ENCODE assay signal across 8 cellular contexts in the genomic region with DNA sequence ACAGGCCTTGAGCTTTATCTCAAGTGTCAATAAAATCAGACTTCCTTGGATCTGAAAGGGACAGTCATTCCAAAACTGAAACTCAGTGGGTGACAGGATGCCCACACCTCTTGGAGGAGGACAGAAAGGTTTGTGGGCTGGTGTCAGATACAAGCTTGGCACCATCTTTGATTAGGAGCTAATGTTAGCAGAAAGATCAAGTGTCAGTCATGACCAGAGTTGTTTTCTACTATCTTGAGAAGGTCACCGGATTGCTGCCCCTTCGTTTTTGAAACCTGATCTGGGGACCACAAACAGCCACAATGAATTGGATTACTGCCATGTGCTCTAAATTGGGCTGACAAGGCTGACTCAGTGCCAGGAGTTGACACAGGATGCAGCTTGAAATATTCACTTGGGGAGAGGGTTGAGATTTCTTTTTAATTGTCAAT.
DNase-seq lines count a peak whose midpoint lies in the region; ATAC-seq, FAIRE-seq and TF ChIP-seq lines count a peak whose summit lies in the region.

No MANE protein-coding gene starts in this region.

- TF ChIP-seq POLR2A in GM12892 (IDR thresholded peaks at IDR 0.05; ENCODE audit: low read depth, low read length), result no peak

- no peaks in the 10 kb centered on the region for H3K27me3 ChIP-seq in rectal smooth muscle tissue (ENCODE audit: control insufficient read depth, insufficient read depth, low read length)

- ATAC-seq in HG02642 (IDR thresholded peaks at IDR 0.05; ENCODE audit: poor library complexity, unreplicated experiment) (peak; percentile 36), HG03039 (IDR thresholded peaks at IDR 0.05; ENCODE audit: unreplicated experiment) (no peak), GM21526 (IDR thresholded peaks at IDR 0.05; ENCODE audit: low FRiP score, unreplicated experiment) (no peak)

- DNase-seq in Daoy (ENCODE audit: low read depth), result peak; percentile 83
- peak; percentile 12 for DNase-seq in NCI-H510A (lab: John Stamatoyannopoulos, UW)
- no peak for DNase-seq in GM12892 (ENCODE audit: insufficient read length)

- H3K36me3 ChIP-seq in rectal smooth muscle tissue (ENCODE audit: control insufficient read depth, insufficient read depth, low read length), result no peaks in the 10 kb centered on the region

- FAIRE-seq in GM12892 (lab: Jason Lieb, UNC), result no peak

- H3K9ac ChIP-seq in rectal smooth muscle tissue (ENCODE audit: low read length), result no peak overlapping the region

- H3K4me1 ChIP-seq in rectal smooth muscle tissue (ENCODE audit: control insufficient read depth, insufficient read depth, low read length), result peaks cover 7% of the 10 kb centered on the region

- no peak overlapping the region for H3K4me3 ChIP-seq in rectal smooth muscle tissue (ENCODE audit: low read length)

- H3K27ac ChIP-seq in cingulate gyrus (ENCODE audit: low read depth, low read length) (peak overlapping the region; percentile 69), rectal smooth muscle tissue (ENCODE audit: low read depth, low read length) (peak overlapping the region; percentile 81)
